ENCODE assay signal across 8 cellular contexts in the genomic region with DNA sequence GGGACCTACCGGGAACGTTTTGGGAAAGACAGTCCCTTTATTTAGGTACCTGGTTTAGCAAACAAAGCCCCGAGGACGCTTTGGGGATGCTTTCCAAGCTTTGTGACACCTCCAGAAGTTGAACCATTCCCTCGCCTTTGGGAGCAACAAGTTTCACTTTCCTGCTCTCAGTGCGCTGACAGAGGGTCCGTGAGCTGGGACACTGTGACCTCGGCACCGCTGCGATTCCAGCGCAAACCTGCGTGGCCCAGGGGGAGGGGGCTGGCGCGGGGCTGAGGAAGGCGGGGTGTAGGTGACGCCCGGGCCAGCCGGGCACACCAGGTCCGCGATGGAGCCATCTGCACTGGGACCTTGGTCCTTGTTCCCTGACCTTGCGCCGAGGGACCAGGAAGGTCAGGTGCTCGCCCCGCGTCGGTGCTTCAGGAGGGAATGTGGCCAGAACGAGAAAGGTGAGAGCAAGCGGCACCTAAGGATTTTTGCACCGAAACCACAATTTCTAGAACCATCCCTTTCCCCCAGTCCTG. TPM values are rescaled to one million over a fixed set of nuclear protein-coding genes. Genes with fewer than 3 reads are reported as not detected.
DNase-seq lines count a peak whose midpoint lies in the region; ATAC-seq and TF ChIP-seq lines count a peak whose summit lies in the region.

No MANE protein-coding gene starts in this region.

- peak overlapping the region; percentile 90 for H3K9ac ChIP-seq in GM23248

- TF ChIP-seq EP300 in gastroesophageal sphincter (IDR thresholded peaks at IDR 0.05) (no peak), ovary (IDR thresholded peaks at IDR 0.05) (no peak)

- H3K27me3 ChIP-seq in ACC112 (ENCODE audit: insufficient read depth, low read length) (no peaks in the 10 kb centered on the region), GM23248 (replicated peaks; ENCODE audit: insufficient read depth) (no peaks in the 10 kb centered on the region), gastroesophageal sphincter (peaks cover 40% of the 10 kb centered on the region), ovary (no peaks in the 10 kb centered on the region)

- H3K4me2 ChIP-seq in GM23248 (ENCODE audit: unreplicated experiment): peak overlapping the region; percentile 100

- 0% methylated on average over 27 to 29 of the region's 29 CpGs for WGBS in GM23248 (ENCODE audit: low coverage in 1 of 2, low lambda C conversion rate in 2 of 2, missing lambda C conversion rate in 2 of 2), 2 experiments
- 0% methylated on average over 2 to 7 of the region's 29 CpGs for WGBS in gastroesophageal sphincter (ENCODE audit: low coverage in 1 of 2), 2 donors
- 0 to 1% (median 0%) methylated on average over 26 to 29 of the region's 29 CpGs for WGBS in ovary, 3 donors

- no peaks in the 10 kb centered on the region for H4K20me1 ChIP-seq in GM23248 (ENCODE audit: insufficient read depth)

- ATAC-seq in gastroesophageal sphincter: peak; percentile 14

- in situ Hi-C loops in GM23248 (cut with MboI): loop anchor here (10.0 kb wide), 1 partner anchor 714 kb away; no protein-coding TSS in a partner anchor

- H3K79me2 ChIP-seq in ACC112 (ENCODE audit: control insufficient read depth, insufficient read depth, low read length, unreplicated experiment) (peaks cover 32% of the 10 kb centered on the region), GM23248 (ENCODE audit: insufficient read depth) (peaks cover 36% of the 10 kb centered on the region)

- no peak for TF ChIP-seq POLR2A in gastroesophageal sphincter (IDR thresholded peaks at IDR 0.05)
- TF ChIP-seq POLR2A in ovary (IDR thresholded peaks at IDR 0.05): no peak

- H3K9me2 ChIP-seq in GM23248 (ENCODE audit: insufficient read depth): no peaks in the 10 kb centered on the region

- H3K27ac ChIP-seq in ACC112 (ENCODE audit: low read depth, low read length) (peak overlapping the region; percentile 86), GM23248 (peak overlapping the region; percentile 86), gastroesophageal sphincter (peak overlapping the region in 2 of 4 donors; percentile 8 to 51), ovary (peak overlapping the region in 1 of 2 donors; percentile 4)

- H3K36me3 ChIP-seq in ACC112 (ENCODE audit: insufficient read depth, low read length): no peaks in the 10 kb centered on the region
- no peaks in the 10 kb centered on the region for H3K36me3 ChIP-seq in GM23248 (ENCODE audit: low read depth)
- no peaks in the 10 kb centered on the region for H3K36me3 ChIP-seq in gastroesophageal sphincter
- H3K36me3 ChIP-seq in ovary: no peaks in the 10 kb centered on the region

- H3K4me1 ChIP-seq in ACC112 (ENCODE audit: control insufficient read depth, insufficient read depth, low read length, unreplicated experiment) (peaks cover 4% of the 10 kb centered on the region), GM23248 (ENCODE audit: insufficient read depth) (peaks cover 13% of the 10 kb centered on the region), gastroesophageal sphincter (peaks cover 0 to 37% (median 20%) of the 10 kb centered on the region in 3 donors), ovary (ENCODE audit: insufficient read depth) (peaks cover 8% of the 10 kb centered on the region)

- DNase-seq in GM23248 (peak; percentile 61), UCSD-AML1 (lab: John Stamatoyannopoulos, UW; ENCODE audit: unreplicated experiment) (peak; percentile 73), ovary (peak in 2 of 5 donors; percentile 25 to 39), NCI-H2081 (lab: John Stamatoyannopoulos, UW) (no peak), SIG-M5 (lab: John Stamatoyannopoulos, UW) (no peak)
- DNase-seq in stimulated activated naive CD4-positive, alpha-beta T cell treated with Interleukin-2 at 50 U/mL for 16 hours (lab: John Stamatoyannopoulos, UW): no peak

- TF ChIP-seq CTCF in gastroesophageal sphincter (IDR thresholded peaks at IDR 0.05): no peak
- no peak for TF ChIP-seq CTCF in ovary (IDR thresholded peaks at IDR 0.05)

- H3K4me3 ChIP-seq in ACC112 (ENCODE audit: low read depth, low read length) (peak overlapping the region; percentile 96), GM23248 (peak overlapping the region; percentile 90), gastroesophageal sphincter (peak overlapping the region; percentile 42 to 64), ovary (peak overlapping the region; percentile 32)

- H3F3A ChIP-seq in GM23248 (ENCODE audit: insufficient read depth): peaks cover 16% of the 10 kb centered on the region

- H3K9me3 ChIP-seq in GM23248 (ENCODE audit: low read depth): no peaks in the 10 kb centered on the region
- no peaks in the 10 kb centered on the region for H3K9me3 ChIP-seq in gastroesophageal sphincter
- H3K9me3 ChIP-seq in ovary: no peaks in the 10 kb centered on the region

- H2AFZ ChIP-seq in ACC112 (ENCODE audit: low read length, unreplicated experiment): peak overlapping the region; percentile 86
- H2AFZ ChIP-seq in GM23248: peak overlapping the region; percentile 88

- intact Hi-C loops in ovary (cut with DNase I): loop anchor here in 1 of 4 donors (5.0 kb wide), 1 partner anchor 132 kb away; no protein-coding TSS in a partner anchor

RNA-seq across cellular contexts. Expression of gene NPR3, which starts 0.7 kb away (rescaled TPM):
- total RNA-seq in GM23248 (2014; rRNA removed; shearing (Covaris generic)): 87.1 and 97.0 TPM in 2 replicates
- 37.6 and 39.2 TPM in 2 replicates for polyA plus RNA-seq in GM23248 (2016; fragmentation: Nextera tagmentation; extraction: Ambion mirVana)
- total RNA-seq in gastroesophageal sphincter: 1 to 10 TPM in 3 of 4 donors, under 1 TPM in 1; 0.81 to 4.9 (median 1.3) TPM
- total RNA-seq in ovary: 10 to 100 TPM in 1 of 7 donors, 1 to 10 TPM in 6; 1.8 to 15.0 (median 5.8) TPM
- polyA plus RNA-seq in ovary: 10 to 100 TPM in 1 of 2 donors, 1 to 10 TPM in 1; 4.8 to 42.1 TPM

Comparison
In these comparisons a context has a peak if more than half of its experiments do, and no peak if none do; other contexts are left out.
1. H3K4me3 ChIP-seq: peak in every context shown above with its lines; median percentile 96 in ACC112; 90 in GM23248; 53 in gastroesophageal sphincter; 32 in ovary.
2. DNase-seq: peak in GM23248 (single experiment) and UCSD-AML1 (single experiment); none in stimulated activated naive CD4-positive, alpha-beta T cell treated with Interleukin-2 at 50 U/mL for 16 hours (single experiment), NCI-H2081 (0 of 2) and SIG-M5 (single experiment).